In the genomic region with DNA sequence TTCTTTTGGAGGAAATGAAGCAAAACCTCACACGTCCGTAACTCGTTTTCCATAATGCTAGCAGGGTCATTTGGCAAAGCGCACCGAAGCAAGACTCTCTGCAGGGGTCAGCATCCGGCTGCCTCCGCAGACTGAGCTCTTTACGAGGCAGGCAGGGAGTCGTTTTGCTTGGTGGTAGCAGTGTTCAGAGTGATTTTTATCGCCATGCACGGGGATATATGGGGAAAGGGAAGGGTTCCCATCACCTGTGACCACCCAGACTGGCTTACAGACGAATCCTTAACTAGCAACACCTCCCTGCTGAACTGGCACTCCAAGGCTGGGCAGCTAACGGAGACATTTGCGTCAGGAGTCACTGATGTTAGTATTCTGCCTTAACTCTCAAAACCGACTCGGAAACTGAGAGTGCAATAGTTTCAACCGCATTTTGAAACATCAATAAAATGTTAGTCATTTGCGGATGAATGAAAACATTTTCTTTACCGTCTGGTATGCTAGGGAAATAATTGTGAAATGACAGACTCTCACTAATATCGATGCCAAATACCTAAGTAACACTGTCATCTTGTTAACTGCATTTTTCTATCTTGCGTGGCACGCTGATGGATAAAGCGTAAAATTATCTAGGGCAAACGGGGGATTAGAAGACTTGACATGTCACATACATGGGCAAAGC, we compare ENCODE assay signal across 9 cellular contexts. TPM values are rescaled to one million over a fixed set of nuclear protein-coding genes. Genes with fewer than 3 reads are reported as not detected.
DNase-seq lines count a peak whose midpoint lies in the region; ATAC-seq, FAIRE-seq and TF ChIP-seq lines count a peak whose summit lies in the region.
"Had no signal": no experiment of that assay in that cellular context is flagged by ENCODE, and none has a peak within 500 bp of the region (broad histone marks: within the 10 kb centered on the region; RNA-seq: fewer than 3 reads in every experiment).

No MANE protein-coding gene starts in this region.

- no peak for DNase-seq in GM12891 (ENCODE audit: insufficient read length, low spot score)
- DNase-seq in NCI-H187 (lab: John Stamatoyannopoulos, UW), result peak; percentile 18 to 70
- peak; percentile 55 for DNase-seq in activated CD8-positive, alpha-beta memory T cell treated with anti-CD3 and anti-CD28 coated beads, Interleukin-2, amount 50 U/mL, for 48 hours
- DNase-seq in foreskin melanocyte, result peak; percentile 67
- DNase-seq in NCI-H2107 treated with DMSO at 0.1 percent for 48 hours (lab: John Stamatoyannopoulos, UW; ENCODE audit: unreplicated experiment), result no peak

- FAIRE-seq in GM12891 (lab: Jason Lieb, UNC), result peak; percentile 80

- H3K36me3 ChIP-seq in ACC112 (ENCODE audit: insufficient read depth, low read length) (no peaks in the 10 kb centered on the region), neuron (ENCODE audit: insufficient read depth, low read length) (no peaks in the 10 kb centered on the region)

- H3K4me1 ChIP-seq in ACC112 (ENCODE audit: control insufficient read depth, insufficient read depth, low read length, unreplicated experiment), result peaks cover 31% of the 10 kb centered on the region
- peaks cover 21% of the 10 kb centered on the region for H3K4me1 ChIP-seq in neuron (ENCODE audit: insufficient read depth, low read length)

- H2AFZ ChIP-seq in ACC112 (ENCODE audit: low read length, unreplicated experiment) (peak overlapping the region; percentile 88), neuron (ENCODE audit: low read depth, low read length) (peak overlapping the region; percentile 84)

- peak; percentile 68 for ATAC-seq in HG02840 (IDR thresholded peaks at IDR 0.05; ENCODE audit: low FRiP score, unreplicated experiment)

- peak overlapping the region; percentile 97 for H3K27ac ChIP-seq in ACC112 (ENCODE audit: low read depth, low read length)

- peaks cover 15% of the 10 kb centered on the region for H3K79me2 ChIP-seq in ACC112 (ENCODE audit: control insufficient read depth, insufficient read depth, low read length, unreplicated experiment)

- H3K27me3 ChIP-seq in ACC112 (ENCODE audit: insufficient read depth, low read length) (no peaks in the 10 kb centered on the region), neuron (ENCODE audit: insufficient read depth, low read length) (no peaks in the 10 kb centered on the region)

- no peak for TF ChIP-seq POLR2A in GM12891 (IDR thresholded peaks at IDR 0.05; ENCODE audit: low read depth, low read length)

- H3K4me3 ChIP-seq in ACC112 (ENCODE audit: low read depth, low read length) (peak overlapping the region; percentile 86), neuron (ENCODE audit: low read length) (peak overlapping the region; percentile 94)

- H3K9me3 ChIP-seq in neuron (ENCODE audit: low read length), result no peaks in the 10 kb centered on the region

TF ChIP-seq in GM12891, 5 proteins besides CTCF, POLR2A, EP300 and RAD21:
- TF ChIP-seq TAF1 (IDR thresholded peaks at IDR 0.05; ENCODE audit: low read depth, low read length), result no peak
- no peak for TF ChIP-seq POLR2AphosphoS5 (IDR thresholded peaks at IDR 0.05; ENCODE audit: low read depth, low read length)
- TF ChIP-seq PAX5 (IDR thresholded peaks at IDR 0.05; ENCODE audit: insufficient read depth, low read length, severe bottlenecking), result no peak
- TF ChIP-seq POU2F2 (IDR thresholded peaks at IDR 0.05; ENCODE audit: low read depth, low read length), result no peak
- no peak; the same call in 1 of the 2 replicates for TF ChIP-seq SPI1 (IDR thresholded peaks at IDR 0.05; ENCODE audit: low read depth, low read length)

RNA-seq across cellular contexts. Expression of a gene that starts 2.2 kb away (rescaled TPM):
- polyA plus RNA-seq in GM12891 (2012; ENCODE audit: low read depth, missing spikeins), result not detected
- polyA plus RNA-seq: IgD-negative memory B cell had no signal

Comparison
In these comparisons a context has a peak if more than half of its experiments do, and no peak if none do; other contexts are left out.
1. DNase-seq: peak in NCI-H187 (2 of 2), activated CD8-positive, alpha-beta memory T cell treated with anti-CD3 and anti-CD28 coated beads, Interleukin-2, amount 50 U/mL, for 48 hours (single experiment) and foreskin melanocyte (single experiment); none in GM12891 (single experiment) and NCI-H2107 treated with DMSO at 0.1 percent for 48 hours (single experiment).